ENCODE assay signal across 8 cellular contexts in genomic region chr3:182795383-182795782, GRCh38. TPM values are rescaled to one million over a fixed set of nuclear protein-coding genes. Genes with fewer than 3 reads are reported as not detected.
A peak's percentile ranks its signal among the peaks of the same experiment; 100 is the strongest.
DNase-seq lines count a peak whose midpoint lies in the region; ATAC-seq and TF ChIP-seq lines count a peak whose summit lies in the region.

No MANE protein-coding gene starts in this region.

- peak; percentile 61 for DNase-seq in activated naive CD4-positive, alpha-beta T cell treated with anti-CD3 and anti-CD28 coated beads for 36 hours
- DNase-seq in activated naive CD4-positive, alpha-beta T cell (lab: John Stamatoyannopoulos, UW): no peak
- DNase-seq in SKM-1 (lab: John Stamatoyannopoulos, UW; ENCODE audit: unreplicated experiment): peak; percentile 12
- DNase-seq in neural crest cell (ENCODE audit: low read depth, low spot score): no peak
- DNase-seq in thyroid gland: no peak
- DNase-seq in WERI-Rb-1: no peak

- peak overlapping the region; percentile 93 for H3K4me3 Mint-ChIP-seq in activated naive CD4-positive, alpha-beta T cell treated with anti-CD3 and anti-CD28 coated beads for 36 hours
- peak overlapping the region; percentile 94 for H3K4me3 Mint-ChIP-seq in neural crest cell

- H3K27me3 ChIP-seq in thyroid gland (no peaks in the 10 kb centered on the region), WERI-Rb-1 (ENCODE audit: insufficient read depth, low read depth, severe bottlenecking) (no peaks in the 10 kb centered on the region)

- H3K4me1 Mint-ChIP-seq in activated naive CD4-positive, alpha-beta T cell treated with anti-CD3 and anti-CD28 coated beads for 36 hours (ENCODE audit: low read depth): peaks cover 30% of the 10 kb centered on the region
- H3K4me1 Mint-ChIP-seq in neural crest cell: peaks cover 21% of the 10 kb centered on the region

- CTCF ChIA-PET in activated naive CD4-positive, alpha-beta T cell treated with anti-CD3 and anti-CD28 coated beads for 36 hours (lab: Charles Lee): interaction anchor here (0.5 to 1.8 kb wide), 5 partner anchors 17 to 1100 kb away, joined by 3 to 4 read pairs (median 3); no protein-coding TSS in a partner anchor

- WGBS in thyroid gland, 2 donors: 60 to 65% methylated on average over 3 of the region's 3 CpGs

- peaks cover 9% of the 10 kb centered on the region for H3K36me3 Mint-ChIP-seq in activated naive CD4-positive, alpha-beta T cell treated with anti-CD3 and anti-CD28 coated beads for 36 hours (ENCODE audit: low read depth)
- peaks cover 3% of the 10 kb centered on the region for H3K36me3 Mint-ChIP-seq in neural crest cell (ENCODE audit: low read depth)

- TF ChIP-seq CTCF in neural crest cell (conservative IDR thresholded peaks at IDR 0.05): no peak
- no peak for TF ChIP-seq CTCF in thyroid gland (IDR thresholded peaks at IDR 0.05)
- TF ChIP-seq CTCF in WERI-Rb-1 (IDR thresholded peaks at IDR 0.05; ENCODE audit: low read depth, low read length): no peak

- H3K27ac ChIP-seq in cingulate gyrus (ENCODE audit: low read depth, low read length): peak overlapping the region; percentile 23
- no peak overlapping the region for H3K27ac ChIP-seq in thyroid gland
- H3K27ac ChIP-seq in WERI-Rb-1: no peak overlapping the region

- ATAC-seq in HG03095 (IDR thresholded peaks at IDR 0.05; ENCODE audit: unreplicated experiment): peak; percentile 24

- no peaks in the 10 kb centered on the region for H3K27me3 Mint-ChIP-seq in activated naive CD4-positive, alpha-beta T cell treated with anti-CD3 and anti-CD28 coated beads for 36 hours (ENCODE audit: low read depth)
- peaks cover 4% of the 10 kb centered on the region for H3K27me3 Mint-ChIP-seq in neural crest cell (ENCODE audit: low read depth)

- no peaks in the 10 kb centered on the region for H3K9me3 ChIP-seq in thyroid gland
- H3K9me3 ChIP-seq in WERI-Rb-1 (ENCODE audit: severe bottlenecking): no peaks in the 10 kb centered on the region

- H3K36me3 ChIP-seq in thyroid gland (no peaks in the 10 kb centered on the region), WERI-Rb-1 (no peaks in the 10 kb centered on the region)

- intact Hi-C loops in activated naive CD4-positive, alpha-beta T cell treated with anti-CD3 and anti-CD28 coated beads for 36 hours (cut with micrococcal nuclease): loop anchor here (1.0 to 10.0 kb wide), 10 partner anchors 8 to 1883 kb away; partner anchors contain the start of genes FXR1, KLHL24 and KLHL6
- intact Hi-C loops in thyroid gland (cut with DNase I): no loop called here

- no peaks in the 10 kb centered on the region for H3K9me3 Mint-ChIP-seq in activated naive CD4-positive, alpha-beta T cell treated with anti-CD3 and anti-CD28 coated beads for 36 hours
- H3K9me3 Mint-ChIP-seq in neural crest cell: no peaks in the 10 kb centered on the region

- no peak overlapping the region for H3K4me3 ChIP-seq in thyroid gland (replicated peaks in 1 of 3)
- no peak overlapping the region for H3K4me3 ChIP-seq in WERI-Rb-1 (ENCODE audit: low read depth, low read length)

- H3K4me1 ChIP-seq in thyroid gland: peaks cover 7 to 12% of the 10 kb centered on the region in 2 donors

- TF ChIP-seq POLR2A in thyroid gland (IDR thresholded peaks at IDR 0.05): no peak

- peak overlapping the region; percentile 96 for H3K27ac Mint-ChIP-seq in activated naive CD4-positive, alpha-beta T cell treated with anti-CD3 and anti-CD28 coated beads for 36 hours
- no peak overlapping the region for H3K27ac Mint-ChIP-seq in neural crest cell (ENCODE audit: unreplicated experiment)

RNA-seq across cellular contexts. Expression of gene ATP11B, which starts 2.1 kb away (rescaled TPM):
- 10 to 100 TPM; 86.6 to 92.3 TPM for total RNA-seq in activated naive CD4-positive, alpha-beta T cell treated with anti-CD3 and anti-CD28 coated beads for 36 hours
- 46.2 and 51.7 TPM in 2 replicates for total RNA-seq in neural crest cell
- 10 to 100 TPM; 53.1 to 69.9 (median 61.1) TPM for total RNA-seq in thyroid gland

Comparison
In these comparisons a context has a peak if more than half of its experiments do, and no peak if none do; other contexts are left out.
1. DNase-seq: peak in activated naive CD4-positive, alpha-beta T cell treated with anti-CD3 and anti-CD28 coated beads for 36 hours (single experiment) and SKM-1 (single experiment); none in activated naive CD4-positive, alpha-beta T cell (0 of 4), neural crest cell (single experiment), thyroid gland (0 of 2) and WERI-Rb-1 (single experiment).